In the genomic region with DNA sequence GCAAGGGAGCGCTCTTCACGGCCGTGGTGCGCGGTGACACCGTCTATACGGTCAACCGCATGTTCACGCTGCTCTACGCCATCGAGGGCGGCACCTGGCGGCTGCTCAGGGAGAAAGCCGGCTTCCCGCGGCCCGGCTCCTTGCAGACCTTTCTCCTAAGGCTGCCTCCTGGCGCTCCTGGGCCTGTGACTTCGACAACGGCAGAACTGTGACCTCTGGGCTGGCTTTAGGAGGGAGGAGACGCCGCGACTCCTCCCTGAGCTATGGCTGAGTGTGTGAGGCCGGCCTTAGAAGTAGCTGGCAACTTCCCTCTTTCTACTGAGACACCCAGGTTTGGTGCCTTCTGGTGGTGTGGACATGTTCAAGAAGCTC, we compare ENCODE assay signal across 2 cellular contexts.
TF ChIP-seq lines count a peak whose summit lies in the region.

No MANE protein-coding gene starts in this region.

TF ChIP-seq in K562, 482 proteins besides CTCF, POLR2A, EP300 and RAD21 (continues in another document):
- no peak for TF ChIP-seq MBD1 (CRISPR knock-in tag; IDR thresholded peaks at IDR 0.05)
- TF ChIP-seq L3MBTL2 (IDR thresholded peaks at IDR 0.05), result peak; percentile 39; the same call in 1 of the 2 replicates
- TF ChIP-seq FOS (IDR thresholded peaks at IDR 0.05; ENCODE audit: extremely low read depth, insufficient read length), result no peak
- TF ChIP-seq NFIC (IDR thresholded peaks at IDR 0.05), result peak; percentile 16; the same call in 1 of the 2 replicates
- no peak for TF ChIP-seq HNRNPK (IDR thresholded peaks at IDR 0.05; ENCODE audit: low read depth, low read length, poor library complexity, severe bottlenecking)
- TF ChIP-seq SRSF7 (optimal IDR thresholded peaks at IDR 0.05; ENCODE audit: low read depth, low read length), result no peak
- peak in 1 of 2 experiments; percentile 32 for TF ChIP-seq E2F6 (IDR thresholded peaks at IDR 0.05; ENCODE audit: borderline replicate concordance in 1 of 2, extremely low read depth in 1 of 2, insufficient read depth in 1 of 2, insufficient read length in 1 of 2, low read depth in 1 of 2, low read length in 1 of 2, poor library complexity in 1 of 2, severe bottlenecking in 1 of 2)
- TF ChIP-seq ZNF318 (IDR thresholded peaks at IDR 0.05; ENCODE audit: borderline replicate concordance in 1 of 2, low read depth in 1 of 2), result no peak
- TF ChIP-seq ZBTB33 (CRISPR knock-in tag; IDR thresholded peaks at IDR 0.05), result 0 out of 2 replicates have a peak, but pooled peaks have one; percentile 79

TF ChIP-seq in HEK293T, 16 proteins besides CTCF, POLR2A, EP300 and RAD21:
- TF ChIP-seq SUZ12 (IDR thresholded peaks at IDR 0.05) (no peak), ELF4 (IDR thresholded peaks at IDR 0.05) (no peak), CTBP1 (IDR thresholded peaks at IDR 0.05; ENCODE audit: borderline replicate concordance) (no peak)
